Comparison of ENCODE assay signal across 11 cellular contexts in the genomic region with DNA sequence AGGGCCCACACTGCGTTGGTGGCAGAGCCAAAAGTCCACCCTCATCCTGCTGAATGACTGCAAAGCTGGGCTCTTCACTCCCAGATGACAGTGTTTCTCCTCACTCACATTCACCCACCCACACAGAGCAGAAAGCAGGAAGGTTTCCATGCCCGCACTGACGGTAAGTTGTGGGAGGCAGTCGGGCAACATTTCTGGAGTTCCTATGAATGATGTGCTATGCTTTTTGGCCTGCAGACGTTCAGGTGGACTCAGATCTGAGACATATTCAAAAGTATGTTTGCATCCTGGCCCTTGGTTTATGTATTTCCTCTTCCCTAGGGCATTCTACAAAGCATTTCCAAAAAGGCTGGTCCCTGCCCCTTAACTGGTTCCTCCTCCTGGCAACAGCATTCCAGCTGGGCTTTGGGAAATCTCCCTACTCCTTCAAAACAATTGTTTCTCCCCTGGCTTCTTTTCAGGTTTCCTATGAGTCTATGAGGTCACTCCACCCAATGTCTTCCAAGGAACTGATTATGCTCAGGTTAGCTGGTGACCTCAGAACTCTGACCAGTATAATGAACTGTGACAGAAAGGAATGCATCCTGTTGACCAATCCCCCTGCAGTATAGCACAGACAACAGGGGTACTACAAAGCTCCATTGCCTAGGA. TPM values are rescaled to one million over a fixed set of nuclear protein-coding genes. Genes with fewer than 3 reads are reported as not detected.
A peak's percentile ranks its signal among the peaks of the same experiment; 100 is the strongest.
DNase-seq lines count a peak whose midpoint lies in the region; ATAC-seq and TF ChIP-seq lines count a peak whose summit lies in the region.
"Had no signal": no experiment of that assay in that cellular context is flagged by ENCODE, and none has a peak within 500 bp of the region (broad histone marks: within the 10 kb centered on the region; RNA-seq: fewer than 3 reads in every experiment).

No MANE protein-coding gene starts in this region.

- H3K27ac ChIP-seq in GM23338 (ENCODE audit: low read depth) (peak overlapping the region; percentile 59; the same call in 1 of the 2 replicates), breast epithelium (peak overlapping the region; percentile 88 to 90), testis (no peak overlapping the region)
- H3K27ac ChIP-seq: SJCRH30 had no signal

- DNase-seq in GM23338 (ENCODE audit: low spot score) (no peak), breast epithelium (ENCODE audit: low spot score in 2 of 2) (peak in 1 of 2 donors; percentile 87), left lobe of liver (ENCODE audit: low spot score) (no peak), testis (no peak), SW 1271 (lab: John Stamatoyannopoulos, UW) (no peak), foreskin melanocyte (no peak)
- DNase-seq in stimulated activated naive B cell treated with anti-CD40 and anti-IgM and Interleukin-4, amounts not matched to agents 10 μg/mL and 1 μg/mL and 100 μg/mL, for 72 hours: no peak
- no peak for DNase-seq in activated CD4-positive, alpha-beta T cell treated with anti-CD3 and anti-CD28 coated beads, Interleukin-2, amount 50 U/mL, for 1 hour
- DNase-seq: amniotic stem cell, NCI-H1048, SJCRH30 had no signal

- H3K9me3 Mint-ChIP-seq in GM23338: peaks cover 13% of the 10 kb centered on the region; the same call in 2 of the 3 replicates
- H3K9me3 Mint-ChIP-seq in stimulated activated naive B cell treated with anti-CD40 and anti-IgM and Interleukin-4, amounts not matched to agents 10 μg/mL and 1 μg/mL and 100 μg/mL, for 72 hours: no peaks in the 10 kb centered on the region

- H3K79me2 ChIP-seq in GM23338 (replicated peaks; ENCODE audit: insufficient read depth): peaks cover 77% of the 10 kb centered on the region

- H3K27me3 ChIP-seq in GM23338 (ENCODE audit: insufficient read depth) (no peaks in the 10 kb centered on the region), breast epithelium (no peaks in the 10 kb centered on the region), testis (no peaks in the 10 kb centered on the region)
- H3K27me3 ChIP-seq: SJCRH30 had no signal

- H4K20me1 ChIP-seq in GM23338 (replicated peaks; ENCODE audit: insufficient read depth): peaks cover 30% of the 10 kb centered on the region

- intact Hi-C loops in breast epithelium (cut with DNase I; ENCODE audit: low total_unique reads): no loop called here
- intact Hi-C loops in testis (cut with DNase I; ENCODE audit: low total_unique reads): loop anchor here (10.0 kb wide), 1 partner anchor 64 kb away; no protein-coding TSS in a partner anchor

- ATAC-seq in GM23338: peak; percentile 65
- peak; percentile 23 for ATAC-seq in left lobe of liver
- peak; percentile 48 to 54 for ATAC-seq in stimulated activated naive B cell treated with anti-CD40 and anti-IgM and Interleukin-4, amounts not matched to agents 10 μg/mL and 1 μg/mL and 100 μg/mL, for 72 hours (replicated peaks)

- peaks cover 11% of the 10 kb centered on the region; the same call in 2 of the 3 replicates for H3K36me3 Mint-ChIP-seq in GM23338 (ENCODE audit: low read depth)
- peaks cover 0 to 3% of the 10 kb centered on the region in 2 donors for H3K36me3 Mint-ChIP-seq in stimulated activated naive B cell treated with anti-CD40 and anti-IgM and Interleukin-4, amounts not matched to agents 10 μg/mL and 1 μg/mL and 100 μg/mL, for 72 hours

- 0 out of 2 replicates have a peak overlapping the region, but pooled peaks have one; percentile 14 for H3K4me2 ChIP-seq in GM23338

- no peaks in the 10 kb centered on the region for H3K36me3 ChIP-seq in GM23338 (ENCODE audit: insufficient read depth)
- H3K36me3 ChIP-seq in breast epithelium: no peaks in the 10 kb centered on the region
- H3K36me3 ChIP-seq in testis (ENCODE audit: low read depth, missing control alignments): no peaks in the 10 kb centered on the region
- H3K36me3 ChIP-seq: SJCRH30 had no signal

- no peaks in the 10 kb centered on the region for H3K9me3 ChIP-seq in breast epithelium
- H3K9me3 ChIP-seq in testis: no peaks in the 10 kb centered on the region
- H3K9me3 ChIP-seq: SJCRH30 had no signal

- no peak overlapping the region for H3K4me3 Mint-ChIP-seq in GM23338
- H3K4me3 Mint-ChIP-seq in stimulated activated naive B cell treated with anti-CD40 and anti-IgM and Interleukin-4, amounts not matched to agents 10 μg/mL and 1 μg/mL and 100 μg/mL, for 72 hours: no peak overlapping the region

- peaks cover 6% of the 10 kb centered on the region for H3K27me3 Mint-ChIP-seq in GM23338 (ENCODE audit: insufficient read depth, low read depth, poor library complexity)
- H3K27me3 Mint-ChIP-seq in stimulated activated naive B cell treated with anti-CD40 and anti-IgM and Interleukin-4, amounts not matched to agents 10 μg/mL and 1 μg/mL and 100 μg/mL, for 72 hours: no peaks in the 10 kb centered on the region

- WGBS in testis, 2 donors: 46 to 60% methylated on average over 5 of the region's 5 CpGs

- peaks cover 29% of the 10 kb centered on the region for H3K4me1 Mint-ChIP-seq in GM23338
- H3K4me1 Mint-ChIP-seq in stimulated activated naive B cell treated with anti-CD40 and anti-IgM and Interleukin-4, amounts not matched to agents 10 μg/mL and 1 μg/mL and 100 μg/mL, for 72 hours: peaks cover 30 to 53% of the 10 kb centered on the region in 2 donors

- TF ChIP-seq POLR2A in breast epithelium (IDR thresholded peaks at IDR 0.05): no peak
- no peak for TF ChIP-seq POLR2A in testis (IDR thresholded peaks at IDR 0.05)

- H3K4me3 ChIP-seq in GM23338 (no peak overlapping the region), breast epithelium (peak overlapping the region in 1 of 3 donors; percentile 27), testis (no peak overlapping the region)
- H3K4me3 ChIP-seq: SJCRH30 had no signal

- no peak overlapping the region for H2AFZ ChIP-seq in GM23338

- H3K27ac Mint-ChIP-seq in GM23338: peak overlapping the region; percentile 45
- no peak overlapping the region for H3K27ac Mint-ChIP-seq in stimulated activated naive B cell treated with anti-CD40 and anti-IgM and Interleukin-4, amounts not matched to agents 10 μg/mL and 1 μg/mL and 100 μg/mL, for 72 hours

- no peaks in the 10 kb centered on the region for H3K9me2 ChIP-seq in GM23338 (ENCODE audit: insufficient read depth)

- H3F3A ChIP-seq in GM23338 (replicated peaks; ENCODE audit: low read depth): no peaks in the 10 kb centered on the region

- no peak for TF ChIP-seq CTCF in GM23338 (conservative IDR thresholded peaks at IDR 0.05; ENCODE audit: low read depth in 2 of 2)
- TF ChIP-seq CTCF in breast epithelium (IDR thresholded peaks at IDR 0.05): no peak
- TF ChIP-seq CTCF in testis (IDR thresholded peaks at IDR 0.05): no peak

- H3K4me1 ChIP-seq in GM23338 (ENCODE audit: insufficient read depth) (peaks cover 24% of the 10 kb centered on the region; the same call in 1 of the 2 replicates), breast epithelium (peaks cover 9 to 16% of the 10 kb centered on the region in 2 donors), testis (peaks cover 12% of the 10 kb centered on the region)

TF ChIP-seq in GM23338, 12 proteins besides CTCF, POLR2A, EP300 and RAD21:
- TF ChIP-seq CREB1 (CRISPR knock-in tag; IDR thresholded peaks at IDR 0.05; ENCODE audit: low read depth) (peak; percentile 33; the same call in 1 of the 2 replicates), ZNF331 (CRISPR knock-in tag; IDR thresholded peaks at IDR 0.05; ENCODE audit: low read depth) (no peak)
TF ChIP-seq in GM23338: peak in this region for 1.

RNA-seq across cellular contexts. Expression of a gene that starts 36.4 kb away (rescaled TPM):
- 47.0 and 57.3 TPM in 2 replicates for total RNA-seq in GM23338 (2014; rRNA removed; shearing (Covaris generic))
- 23.5 and 24.6 TPM in 2 replicates for polyA plus RNA-seq in GM23338 (2016; fragmentation: Nextera tagmentation; extraction: Ambion mirVana)
- 10 to 100 TPM; 43.8 to 82.7 (median 72.4) TPM for total RNA-seq in breast epithelium
- 23.8 TPM for total RNA-seq in left lobe of liver
- 10 to 100 TPM; 43.6 to 45.6 TPM for total RNA-seq in testis
- 43.5 TPM for polyA plus RNA-seq in testis (ENCODE audit: insufficient read depth, low read depth, low replicate concordance)

Comparison
In these comparisons a context has a peak if more than half of its experiments do, and no peak if none do; other contexts are left out.
1. H3K27ac ChIP-seq: peak in GM23338 (single experiment) and breast epithelium (2 of 2); none in testis (0 of 2).
2. Peak in every context shown above with its lines, with median percentiles within 50 percentile points of each other: ATAC-seq.